ENCODE assay signal across 13 cellular contexts in the genomic region with DNA sequence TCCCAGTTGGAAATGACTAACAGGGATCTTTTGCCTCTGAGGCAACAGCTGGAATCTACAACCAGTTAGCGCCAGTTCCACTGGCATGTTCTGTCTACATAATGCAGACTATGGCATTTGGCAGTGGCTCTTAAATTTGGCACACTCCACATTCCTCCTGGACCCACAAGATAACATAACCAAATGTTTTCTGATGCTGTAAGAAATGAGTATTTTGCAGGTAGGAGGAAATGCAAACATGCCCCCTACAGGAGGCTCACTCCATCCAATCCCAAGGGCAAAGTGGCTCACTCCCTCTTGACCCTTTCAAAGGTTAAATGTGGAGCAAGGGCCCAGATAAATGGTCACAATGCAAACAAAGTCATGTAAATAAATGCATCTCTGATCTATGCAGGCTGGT.
"Had no signal": no experiment of that assay in that cellular context is flagged by ENCODE, and none has a peak within 500 bp of the region (broad histone marks: within the 10 kb centered on the region; RNA-seq: fewer than 3 reads in every experiment).

No MANE protein-coding gene starts in this region.

- H3K27ac ChIP-seq: breast epithelium, foreskin keratinocyte, left ventricle myocardium inferior, ovary, skin epidermis, stomach, thoracic aorta had no signal

- H3K36me3 ChIP-seq: breast epithelium, left ventricle myocardium inferior, ovary, stomach, thoracic aorta had no signal

- DNase-seq: activated CD4-positive, alpha-beta memory T cell treated with anti-CD3 and anti-CD28 coated beads for 36 hours; activated naive CD8-positive, alpha-beta T cell treated with anti-CD3 and anti-CD28 coated beads, Interleukin-2, amount 10 ng/mL, durations not matched to agents 7 days and 5 days; activated T-cell treated with anti-CD3 and anti-CD28 coated beads, Interleukin-2, amount 50 U/mL, for 48 hours; anterior cingulate cortex; foreskin keratinocyte; left ventricle myocardium inferior; ovary; stomach; T-helper 9 cell had no signal

- H3K27me3 ChIP-seq: breast epithelium, foreskin keratinocyte, ovary, stomach had no signal

- FAIRE-seq: islet of Langerhans had no signal

- H3K4me1 ChIP-seq: breast epithelium, foreskin keratinocyte, left ventricle myocardium inferior, stomach had no signal

- H3K4me3 ChIP-seq: breast epithelium, left ventricle myocardium inferior, ovary, skin epidermis, stomach, thoracic aorta had no signal

- ATAC-seq: foreskin keratinocyte had no signal

- H3K9me3 ChIP-seq: breast epithelium, left ventricle myocardium inferior, ovary, stomach, thoracic aorta had no signal
